ENCODE assay signal across 29 cellular contexts in genomic region chr17:49977463-49978389, GRCh38. TPM values are rescaled to one million over a fixed set of nuclear protein-coding genes. Genes with fewer than 3 reads are reported as not detected.
A peak's percentile ranks its signal among the peaks of the same experiment; 100 is the strongest.
DNase-seq lines count a peak whose midpoint lies in the region; ATAC-seq and TF ChIP-seq lines count a peak whose summit lies in the region.
"Had no signal": no experiment of that assay in that cellular context is flagged by ENCODE, and none has a peak within 500 bp of the region (broad histone marks: within the 10 kb centered on the region; RNA-seq: fewer than 3 reads in every experiment).

No MANE protein-coding gene starts in this region.

- H4K5ac ChIP-seq in mesendoderm (ENCODE audit: low read length): no peak overlapping the region

- peaks cover 54% of the 10 kb centered on the region for H3K27me3 ChIP-seq in H7 (ENCODE audit: control insufficient read depth, insufficient read depth, low read length)
- peaks cover 5% of the 10 kb centered on the region for H3K27me3 ChIP-seq in RWPE2 (ENCODE audit: insufficient read depth, poor library complexity, severe bottlenecking)
- H3K27me3 ChIP-seq in mesendoderm (ENCODE audit: insufficient read depth, low read length, poor library complexity): peaks cover 18% of the 10 kb centered on the region

- H3K23ac ChIP-seq in mesendoderm (ENCODE audit: low read length): no peak overlapping the region

- H3K4me2 ChIP-seq in mesendoderm (ENCODE audit: low read length): no peak overlapping the region

- H3K36me3 ChIP-seq in H7 (replicated peaks; ENCODE audit: control insufficient read depth, insufficient read depth, low read length): no peaks in the 10 kb centered on the region
- no peaks in the 10 kb centered on the region for H3K36me3 ChIP-seq in RWPE2 (ENCODE audit: low read depth)
- no peaks in the 10 kb centered on the region for H3K36me3 ChIP-seq in mesendoderm (ENCODE audit: control insufficient read depth, insufficient read depth, low read length)

- H3K4me1 ChIP-seq in RWPE2 (ENCODE audit: insufficient read depth, poor library complexity, severe bottlenecking): peaks cover 28% of the 10 kb centered on the region
- peaks cover 11% of the 10 kb centered on the region for H3K4me1 ChIP-seq in mesendoderm (ENCODE audit: control insufficient read depth, low read depth, low read length)

- ATAC-seq in RWPE2 (ENCODE audit: low read depth) (no peak), GM18517 (IDR thresholded peaks at IDR 0.05; ENCODE audit: unreplicated experiment) (no peak)
- no peak for ATAC-seq in activated CD4-positive, CD25-positive, alpha-beta regulatory T cell treated with anti-CD3 and anti-CD28 coated beads, Interleukin-2, amount 50 U/mL, for 24 hours
- ATAC-seq: activated T-cell treated with anti-CD3 and anti-CD28 coated beads, Interleukin-2, amount 50 U/mL, for 72 hours; left ventricle myocardium superior; natural killer cell; stimulated activated naive CD8-positive, alpha-beta T cell treated with anti-CD3 and anti-CD28 coated beads, Interleukin-15, amount 100 ng/mL, for 72 hours had no signal

- no peak overlapping the region for H2BK15ac ChIP-seq in mesendoderm (replicated peaks; ENCODE audit: low read depth)

- no peaks in the 10 kb centered on the region for H3K79me2 ChIP-seq in mesendoderm (ENCODE audit: control insufficient read depth, insufficient read depth, low read length)

- TF ChIP-seq CTCF in AG10803 (conservative IDR thresholded peaks at IDR 0.05; ENCODE audit: low read length): no peak
- TF ChIP-seq CTCF in RWPE2 (IDR thresholded peaks at IDR 0.05; ENCODE audit: poor library complexity, severe bottlenecking): no peak

- H3K4me3 ChIP-seq in AG10803 (ENCODE audit: low read length) (no peak overlapping the region), H7 (ENCODE audit: insufficient read depth, low read depth, low read length) (no peak overlapping the region), RWPE2 (ENCODE audit: severe bottlenecking) (no peak overlapping the region), mesendoderm (ENCODE audit: low read length) (no peak overlapping the region)

- no peaks in the 10 kb centered on the region for H3K9me3 ChIP-seq in RWPE2 (ENCODE audit: severe bottlenecking)

- H2AK5ac ChIP-seq in mesendoderm (ENCODE audit: low read length): no peak overlapping the region

- no peak overlapping the region for H4K8ac ChIP-seq in mesendoderm (ENCODE audit: low read depth, low read length)

- no peak overlapping the region for H3K9ac ChIP-seq in mesendoderm (ENCODE audit: low read length)

- DNase-seq in AG10803 (ENCODE audit: low read depth) (peak; percentile 9), H7 (peak; percentile 82), RWPE2 (ENCODE audit: low spot score) (no peak), mesendoderm (peak; percentile 40), kidney tubule cell (ENCODE audit: low spot score) (no peak)
- DNase-seq in stimulated activated naive CD4-positive, alpha-beta T cell (lab: John Stamatoyannopoulos, UW): no peak
- DNase-seq: activated CD4-positive, alpha-beta T cell treated with anti-CD3 and anti-CD28 coated beads, Interleukin-2, amount 10 ng/mL, durations not matched to agents 7 days and 5 days; activated naive CD4-positive, alpha-beta T cell treated with Interleukin-2 at 50 U/mL for 16 hours; activated T-cell treated with anti-CD3 and anti-CD28 coated beads, Interleukin-2, amount 50 U/mL, for 72 hours; Calu3; cerebellar nuclear complex; DMS79 treated with DMSO at 0.1 percent for 48 hours; hypothalamus; KG1; left ventricle myocardium superior; natural killer cell; NCI-H1436; NCI-H446 treated with DMSO at 0.1 percent for 48 hours; small intestine; stimulated activated naive CD8-positive, alpha-beta T cell treated with anti-CD3 and anti-CD28 coated beads, Interleukin-15, amount 100 ng/mL, for 72 hours; T-helper 2 cell had no signal

- no peak overlapping the region for H3K4ac ChIP-seq in mesendoderm (ENCODE audit: low read depth, low read length)

- no peak overlapping the region for H2BK120ac ChIP-seq in mesendoderm (ENCODE audit: low read depth, low read length)

- no peak overlapping the region for H2BK5ac ChIP-seq in mesendoderm (ENCODE audit: low read length)

- H3K27ac ChIP-seq in RWPE2 (ENCODE audit: poor library complexity, severe bottlenecking) (peak overlapping the region; percentile 27), mesendoderm (ENCODE audit: low read depth, low read length) (no peak overlapping the region)

- WGBS in mesendoderm (ENCODE audit: extremely low coverage, insufficient coverage, low lambda C conversion rate): no CpG with 5 or more reads among the region's 7 CpGs

- H3K56ac ChIP-seq in mesendoderm (ENCODE audit: low read length): no peak overlapping the region

- no peak overlapping the region for H3K18ac ChIP-seq in mesendoderm (ENCODE audit: low read length)

- no peaks in the 10 kb centered on the region for H3K79me1 ChIP-seq in mesendoderm (ENCODE audit: low read length)

RNA-seq across cellular contexts. Expression of gene DLX4, which starts 8.7 kb away (rescaled TPM):
- total RNA-seq in H7 (2014; rRNA removed; shearing (Covaris generic)): 1.0 and 1.1 TPM in 2 replicates
- 0.55 TPM for polyA plus RNA-seq in mesendoderm (2013, experiment 1 of 2)
- polyA plus RNA-seq in mesendoderm (2013, experiment 2 of 2): 0.31 TPM
- total RNA-seq: dermis microvascular lymphatic vessel endothelial cell, left ventricle myocardium superior, osteocyte had no signal

RNA-seq across cellular contexts. Expression of gene DLX3, which starts 17.3 kb away (rescaled TPM):
- total RNA-seq in H7 (2014; rRNA removed; shearing (Covaris generic)): not detected in 2 replicates
- polyA plus RNA-seq in mesendoderm (2013, experiment 1 of 2): 0.13 TPM
- 0.06 TPM for polyA plus RNA-seq in mesendoderm (2013, experiment 2 of 2)
- total RNA-seq: A673; activated CD4-positive, alpha-beta T cell treated with anti-CD3 and anti-CD28 coated beads, Interleukin-2, amount 10 ng/mL, durations not matched to agents 7 days and 5 days; Calu3; dermis microvascular lymphatic vessel endothelial cell; HT-29; left ventricle myocardium superior; natural killer cell; osteocyte; renal cortical epithelial cell had no signal
- polyA plus RNA-seq: CD14-positive monocyte had no signal

Comparison
In these comparisons a context has a peak if more than half of its experiments do, and no peak if none do; other contexts are left out.
1. DNase-seq: peak in AG10803 (single experiment), H7 (single experiment) and mesendoderm (single experiment); none in RWPE2 (single experiment), kidney tubule cell (single experiment) and stimulated activated naive CD4-positive, alpha-beta T cell (0 of 6).